ENCODE assay signal across 10 cellular contexts in genomic region chr21:45556302-45556644, GRCh38. TPM values are rescaled to one million over a fixed set of nuclear protein-coding genes. Genes with fewer than 3 reads are reported as not detected.
DNase-seq lines count a peak whose midpoint lies in the region; ATAC-seq, FAIRE-seq and TF ChIP-seq lines count a peak whose summit lies in the region.
"Had no signal": no experiment of that assay in that cellular context is flagged by ENCODE, and none has a peak within 500 bp of the region (broad histone marks: within the 10 kb centered on the region; RNA-seq: fewer than 3 reads in every experiment).

No MANE protein-coding gene starts in this region.

- no peak overlapping the region for H3K27ac Mint-ChIP-seq in chondrocyte (ENCODE audit: unreplicated experiment)

- H3K9me3 ChIP-seq in A549 (no peaks in the 10 kb centered on the region), osteoblast (ENCODE audit: low read depth, low read length) (no peaks in the 10 kb centered on the region)

- H3K36me3 ChIP-seq in osteoblast (ENCODE audit: insufficient read depth, low read length) = no peaks in the 10 kb centered on the region

- CTCF ChIA-PET in A549 (lab: Yijun Ruan, JAX) = interaction anchor here (0.7 to 2.3 kb wide), 40 partner anchors 8 to 416 kb away, joined by 3 to 53 read pairs (median 4); partner anchors contain the start of gene POFUT2

- H3K27me3 Mint-ChIP-seq in chondrocyte (ENCODE audit: low read depth) = peaks cover 5% of the 10 kb centered on the region

- peaks cover 11% of the 10 kb centered on the region for H3K4me1 Mint-ChIP-seq in chondrocyte (ENCODE audit: low read depth)

- peak overlapping the region; percentile 79 for H3K4me2 ChIP-seq in A549
- peak overlapping the region; percentile 92 for H3K4me2 ChIP-seq in osteoblast (ENCODE audit: insufficient read depth, low read length)

- 39% methylated on average over 12 of the region's 12 CpGs for WGBS in A549 (ENCODE audit: missing lambda C conversion rate)

- TF ChIP-seq POLR2A in A549 (IDR thresholded peaks at IDR 0.05; ENCODE audit: low read length) = no peak

- TF ChIP-seq EP300 in A549 (IDR thresholded peaks at IDR 0.05) = no peak

- H3K27me3 ChIP-seq in osteoblast (ENCODE audit: insufficient read depth, low read length) = peaks cover 6% of the 10 kb centered on the region

- no peak for TF ChIP-seq RAD21 in A549 (conservative IDR thresholded peaks at IDR 0.05 in 1 of 2, IDR thresholded peaks at IDR 0.05 in 1 of 2)

- no peak for FAIRE-seq in A549 (lab: Jason Lieb, UNC)

- TF ChIP-seq CTCF in A549 (IDR thresholded peaks at IDR 0.05) = no peak; the same call in 2 of the 3 replicates
- no peak for TF ChIP-seq CTCF in LNCaP clone FGC (IDR thresholded peaks at IDR 0.05; ENCODE audit: control insufficient read depth, extremely low read depth, insufficient read depth)
- peak; percentile 44 for TF ChIP-seq CTCF in chondrocyte (IDR thresholded peaks at IDR 0.05)
- TF ChIP-seq CTCF in osteoblast (IDR thresholded peaks at IDR 0.05; ENCODE audit: extremely low read depth, low read depth, low read length) = no peak

- no peaks in the 10 kb centered on the region for H3K36me3 Mint-ChIP-seq in chondrocyte (ENCODE audit: low read depth)

- peak overlapping the region in 1 of 2 experiments; percentile 95; a peak in 3 of 6 replicates for H3K27ac ChIP-seq in A549
- H3K27ac ChIP-seq in osteoblast (ENCODE audit: low read depth, low read length) = peak overlapping the region; percentile 25

- no peaks in the 10 kb centered on the region for H3K79me2 ChIP-seq in osteoblast (ENCODE audit: insufficient read depth, low read length)

- H3K4me3 ChIP-seq in A549 (no peak overlapping the region), LNCaP clone FGC (ENCODE audit: low read depth, low read length) (peak overlapping the region; percentile 54), osteoblast (ENCODE audit: insufficient read depth, low read length) (peak overlapping the region; percentile 72)

- DNase-seq in A549 (ENCODE audit: low read depth in 1 of 2, low spot score in 1 of 2) (no peak), LNCaP clone FGC (ENCODE audit: low read depth) (no peak), chondrocyte (ENCODE audit: low spot score) (no peak), osteoblast (ENCODE audit: insufficient read length, low spot score, missing footprints) (no peak), HUDEP-2 (lab: John Stamatoyannopoulos, UW; ENCODE audit: unreplicated experiment in 76 of 76) (no peak), NCI-H1092 (lab: John Stamatoyannopoulos, UW) (no peak), DMS79 (lab: John Stamatoyannopoulos, UW) (no peak)
- DNase-seq in activated CD4-positive, CD25-positive, alpha-beta regulatory T cell treated with anti-CD3 and anti-CD28 coated beads, Interleukin-2, amount 50 U/mL, for 72 hours = no peak
- DNase-seq: T-helper 9 cell had no signal

- no peak overlapping the region for H3K4me3 Mint-ChIP-seq in chondrocyte (ENCODE audit: unreplicated experiment)

- H4K20me1 ChIP-seq in osteoblast (ENCODE audit: insufficient read depth, low read length) = no peaks in the 10 kb centered on the region

- H3K4me1 ChIP-seq in A549 (peaks cover 12% of the 10 kb centered on the region), osteoblast (ENCODE audit: insufficient read depth, low read length) (peaks cover 6% of the 10 kb centered on the region)

- H2AFZ ChIP-seq in osteoblast (ENCODE audit: low read length) = no peak overlapping the region

- ATAC-seq in A549 = no peak

- no peaks in the 10 kb centered on the region for H3K9me3 Mint-ChIP-seq in chondrocyte (ENCODE audit: low read depth)
- H3K9me3 Mint-ChIP-seq: activated T-cell treated with anti-CD3 and anti-CD28 coated beads, Interleukin-2, amount 50 U/mL, for 4 hours had no signal

- POLR2A ChIA-PET in A549 (lab: Yijun Ruan, JAX) = interaction anchor here (0.7 to 1.6 kb wide), 5 partner anchors 15 to 264 kb away, joined by 3 to 9 read pairs (median 3); no protein-coding TSS in a partner anchor

TF ChIP-seq in A549, 52 proteins besides CTCF, POLR2A, EP300 and RAD21:
- TF ChIP-seq ZNF302 (CRISPR knock-in tag; IDR thresholded peaks at IDR 0.05) (no peak), NR3C1 (IDR thresholded peaks at IDR 0.05) (no peak), TFCP2L1 (CRISPR knock-in tag; IDR thresholded peaks at IDR 0.05) (no peak), HOXB5 (CRISPR knock-in tag; IDR thresholded peaks at IDR 0.05) (no peak), FOSB (CRISPR knock-in tag; IDR thresholded peaks at IDR 0.05) (no peak), RNF2 (IDR thresholded peaks at IDR 0.05; ENCODE audit: borderline replicate concordance, low read depth) (no peak), ZFP36 (IDR thresholded peaks at IDR 0.05; ENCODE audit: borderline replicate concordance, partially characterized antibody) (no peak), KDM5A (IDR thresholded peaks at IDR 0.05) (no peak), MAZ (IDR thresholded peaks at IDR 0.05; ENCODE audit: borderline replicate concordance, low read depth, low read length) (no peak)

RNA-seq across cellular contexts. Expression of gene SLC19A1, which starts 14.0 kb away (rescaled TPM):
- polyA plus RNA-seq in A549 (2011; rRNA removed) = 9.8 and 11.0 TPM in 2 replicates
- 26.6 and 40.5 TPM in 2 replicates for polyA plus RNA-seq in A549 (2012; cell fraction: cytosol; rRNA removed)
- polyA plus RNA-seq in A549 (2012; cell fraction: nucleus; rRNA removed) = 78.9 and 138 TPM in 2 replicates
- polyA plus RNA-seq in A549 (2017; fragmentation: RNase III; extraction: RNeasy Plus Mini Kit Qiagen cat#74134 plus additional on column Dnase treatment) = 13.8 to 14.0 TPM (median 14.0 TPM) in 3 replicates
- polyA minus RNA-seq in A549 (2011; rRNA and poly(A)+ RNA removed) = 8.2 and 11.1 TPM in 2 replicates
- total RNA-seq in chondrocyte = 6.5 to 12.7 TPM (median 7.8 TPM) in 3 replicates
- total RNA-seq in osteoblast = 2.9 and 3.2 TPM in 2 replicates
